ENCODE assay signal across 9 cellular contexts in the genomic region with DNA sequence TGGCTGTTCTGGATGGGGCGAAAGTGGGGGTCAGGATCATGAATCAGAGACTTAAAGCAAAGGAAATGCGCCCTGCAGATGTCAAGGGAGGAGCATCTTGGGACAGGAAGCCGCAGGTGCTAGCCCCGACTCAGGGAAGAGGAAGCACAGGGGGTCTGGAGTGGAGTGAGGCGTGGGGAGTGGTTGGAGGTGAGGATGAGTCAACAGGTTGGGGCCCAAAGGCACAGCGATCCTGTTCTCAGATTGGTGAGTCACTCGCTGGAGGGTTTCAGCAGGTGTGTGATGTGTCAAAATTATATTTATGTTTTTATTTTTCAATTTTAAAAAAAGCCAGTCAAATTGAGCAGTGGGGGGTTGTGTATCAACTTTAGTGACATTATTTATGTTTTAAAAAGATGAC. TPM values are rescaled to one million over a fixed set of nuclear protein-coding genes. Genes with fewer than 3 reads are reported as not detected.
DNase-seq lines count a peak whose midpoint lies in the region; ATAC-seq, FAIRE-seq and TF ChIP-seq lines count a peak whose summit lies in the region.
"Had no signal": no experiment of that assay in that cellular context is flagged by ENCODE, and none has a peak within 500 bp of the region (broad histone marks: within the 10 kb centered on the region; RNA-seq: fewer than 3 reads in every experiment).

No MANE protein-coding gene starts in this region.

- H3K4me1 ChIP-seq in keratinocyte (ENCODE audit: control insufficient read depth, extremely low read depth, insufficient read depth, low read length) (peaks cover 20% of the 10 kb centered on the region), Caco-2 (no peaks in the 10 kb centered on the region)

- H3K9me3 ChIP-seq in keratinocyte (ENCODE audit: control insufficient read depth, low read depth, low read length): no peaks in the 10 kb centered on the region
- H3K9me3 ChIP-seq in Caco-2: no peaks in the 10 kb centered on the region

- DNase-seq in SHP77 (lab: John Stamatoyannopoulos, UW): peak; percentile 16 to 54
- no peak for DNase-seq in SHP77 treated with DMSO at 0.1 percent for 48 hours (lab: John Stamatoyannopoulos, UW)
- peak; percentile 45 to 64 for DNase-seq in activated CD8-positive, alpha-beta memory T cell treated with anti-CD3 and anti-CD28 coated beads for 4 hours (ENCODE audit: low read depth in 2 of 2)
- peak; percentile 81 for DNase-seq in keratinocyte (ENCODE audit: low read depth, low spot score)
- DNase-seq in stimulated activated naive CD8-positive, alpha-beta T cell treated with anti-CD3 and anti-CD28 coated beads, Interleukin-15, amount 100 ng/mL, for 72 hours: peak; percentile 67 to 85
- DNase-seq in AG08396 (ENCODE audit: low spot score): no peak
- no peak for DNase-seq in Caco-2

- peak overlapping the region; percentile 46 for H3K4me2 ChIP-seq in keratinocyte (ENCODE audit: control insufficient read depth, extremely low read depth, insufficient read depth, low read depth, low read length)

- intact Hi-C loops in Caco-2 (cut with micrococcal nuclease; ENCODE audit: unreplicated experiment): no loop called here

- FAIRE-seq in keratinocyte (lab: Jason Lieb, UNC): peak; percentile 82

- dilution Hi-C loops in keratinocyte (cut with MboI; ENCODE audit: extremely low pct_ligation_motif_present, low sequenced_read_pairs): no loop called here

- H3K9me1 ChIP-seq in keratinocyte (ENCODE audit: control insufficient read depth, extremely low read depth, insufficient read depth, low read length): no peaks in the 10 kb centered on the region

- ATAC-seq in stimulated activated naive CD8-positive, alpha-beta T cell treated with anti-CD3 and anti-CD28 coated beads, Interleukin-15, amount 100 ng/mL, for 72 hours: peak; percentile 99
- no peak for ATAC-seq in GM18511 (IDR thresholded peaks at IDR 0.05; ENCODE audit: unreplicated experiment)

- H2AFZ ChIP-seq in keratinocyte (ENCODE audit: control insufficient read depth, low read length): no peak overlapping the region

- peak overlapping the region; percentile 24 for H3K27ac ChIP-seq in keratinocyte (ENCODE audit: control insufficient read depth, insufficient read depth, low read length)

- H4K20me1 ChIP-seq in keratinocyte (ENCODE audit: control insufficient read depth, extremely low read depth, insufficient read depth, low read length): no peaks in the 10 kb centered on the region

- peak overlapping the region; percentile 59 to 63 for H3K4me3 Mint-ChIP-seq in stimulated activated naive CD8-positive, alpha-beta T cell treated with anti-CD3 and anti-CD28 coated beads, Interleukin-15, amount 100 ng/mL, for 72 hours
- no peak overlapping the region for H3K4me3 Mint-ChIP-seq in Caco-2 (ENCODE audit: unreplicated experiment)

- POLR2A ChIA-PET in Caco-2 (lab: Charles Lee): no interaction called here

- no peak overlapping the region for H3K4me3 ChIP-seq in keratinocyte (ENCODE audit: control insufficient read depth in 2 of 3, extremely low read depth in 1 of 3, insufficient read depth in 2 of 3, low read depth in 1 of 3, low read length in 3 of 3)
- H3K4me3 ChIP-seq in Caco-2 (ENCODE audit: low read depth, low read length): no peak overlapping the region

- H3K36me3 Mint-ChIP-seq in Caco-2 (ENCODE audit: insufficient read depth, unreplicated experiment): no peaks in the 10 kb centered on the region

- H3K36me3 ChIP-seq in keratinocyte (ENCODE audit: control insufficient read depth in 2 of 2, extremely low read depth in 1 of 2, insufficient read depth in 2 of 2, low read length in 2 of 2): no peaks in the 10 kb centered on the region
- H3K36me3 ChIP-seq in Caco-2 (ENCODE audit: control insufficient read depth, insufficient read depth, low read length): no peaks in the 10 kb centered on the region

- no peaks in the 10 kb centered on the region for H3K27me3 Mint-ChIP-seq in stimulated activated naive CD8-positive, alpha-beta T cell treated with anti-CD3 and anti-CD28 coated beads, Interleukin-15, amount 100 ng/mL, for 72 hours
- no peaks in the 10 kb centered on the region for H3K27me3 Mint-ChIP-seq in Caco-2 (ENCODE audit: insufficient read depth, unreplicated experiment)

- TF ChIP-seq CTCF in keratinocyte (optimal IDR thresholded peaks at IDR 0.05 in 1 of 3, IDR thresholded peaks at IDR 0.05 in 1 of 3, conservative IDR thresholded peaks at IDR 0.05 in 1 of 3; ENCODE audit: extremely low read depth in 1 of 3, insufficient read depth in 2 of 3, low read length in 3 of 3) (no peak), Caco-2 (IDR thresholded peaks at IDR 0.05; ENCODE audit: insufficient read depth in 1 of 2, low read depth in 1 of 2, low read length in 1 of 2, severe bottlenecking in 1 of 2, unreplicated experiment in 1 of 2) (no peak)

- H3K9ac ChIP-seq in keratinocyte (ENCODE audit: control insufficient read depth, extremely low read depth, insufficient read depth, low read length): no peak overlapping the region

- H3K4me1 Mint-ChIP-seq in stimulated activated naive CD8-positive, alpha-beta T cell treated with anti-CD3 and anti-CD28 coated beads, Interleukin-15, amount 100 ng/mL, for 72 hours: peaks cover 40% of the 10 kb centered on the region
- H3K4me1 Mint-ChIP-seq in Caco-2 (ENCODE audit: low read depth, unreplicated experiment): no peaks in the 10 kb centered on the region

- H3K27ac Mint-ChIP-seq in stimulated activated naive CD8-positive, alpha-beta T cell treated with anti-CD3 and anti-CD28 coated beads, Interleukin-15, amount 100 ng/mL, for 72 hours: peak overlapping the region; percentile 65 to 92
- no peak overlapping the region for H3K27ac Mint-ChIP-seq in Caco-2 (ENCODE audit: unreplicated experiment)

- CTCF ChIA-PET in Caco-2 (lab: Charles Lee): no interaction called here

- H3K27me3 ChIP-seq in keratinocyte (ENCODE audit: control insufficient read depth, extremely low read depth, insufficient read depth, low read length) (no peaks in the 10 kb centered on the region), Caco-2 (replicated peaks; ENCODE audit: control insufficient read depth, insufficient read depth, low read length) (no peaks in the 10 kb centered on the region)

- H3K9me3 Mint-ChIP-seq in stimulated activated naive CD8-positive, alpha-beta T cell treated with anti-CD3 and anti-CD28 coated beads, Interleukin-15, amount 100 ng/mL, for 72 hours: no peaks in the 10 kb centered on the region
- no peaks in the 10 kb centered on the region for H3K9me3 Mint-ChIP-seq in Caco-2 (ENCODE audit: unreplicated experiment)

- no TSS peak for BruUV-seq in Caco-2 (replicated peaks; lab: Mats Ljungman, UMichigan)

- H3K79me2 ChIP-seq in keratinocyte (ENCODE audit: control insufficient read depth, insufficient read depth, low read length): no peaks in the 10 kb centered on the region

RNA-seq across cellular contexts. Expression of gene PACSIN1, which starts 19.0 kb away (rescaled TPM):
- not detected in 3 replicates for polyA plus RNA-seq in keratinocyte
- not detected for polyA plus RNA-seq in keratinocyte (2011; ENCODE audit: low read depth)
- not detected in 2 replicates for polyA plus RNA-seq in keratinocyte (2011; cell fraction: cytosol; rRNA removed)
- polyA plus RNA-seq in keratinocyte (2011; cell fraction: nucleus; rRNA removed): not detected in 2 replicates
- 0.03 TPM in 1 of 2 replicates, not detected in the other for polyA plus RNA-seq in keratinocyte (2012; ENCODE audit: low replicate concordance)
- not detected in 3 replicates for polyA minus RNA-seq in keratinocyte
- not detected for polyA minus RNA-seq in keratinocyte (2011; cell fraction: cytosol; rRNA and poly(A)+ RNA removed)
- polyA minus RNA-seq in keratinocyte (2011; cell fraction: nucleus; rRNA and poly(A)+ RNA removed): not detected in 2 replicates
- total RNA-seq in Caco-2 (2022): 3.4 and 3.7 TPM in 2 replicates
- polyA plus RNA-seq: AG04450 had no signal

RNA-seq across cellular contexts. Expression of gene RPS10, which starts 59.0 kb away (rescaled TPM):
- polyA plus RNA-seq in keratinocyte: 2,818 to 3,877 TPM (median 3,767 TPM) in 3 replicates
- polyA plus RNA-seq in keratinocyte (2011; ENCODE audit: low read depth): 257 TPM
- polyA plus RNA-seq in keratinocyte (2011; cell fraction: cytosol; rRNA removed): 4,155 and 5,101 TPM in 2 replicates
- 1,247 and 1,439 TPM in 2 replicates for polyA plus RNA-seq in keratinocyte (2011; cell fraction: nucleus; rRNA removed)
- 2,602 and 3,258 TPM in 2 replicates for polyA plus RNA-seq in keratinocyte (2012; ENCODE audit: low replicate concordance)
- polyA minus RNA-seq in keratinocyte: 1,516 to 2,301 TPM (median 2,149 TPM) in 3 replicates
- 1,259 TPM for polyA minus RNA-seq in keratinocyte (2011; cell fraction: cytosol; rRNA and poly(A)+ RNA removed)
- polyA minus RNA-seq in keratinocyte (2011; cell fraction: nucleus; rRNA and poly(A)+ RNA removed): 176 and 189 TPM in 2 replicates
- total RNA-seq in Caco-2 (2022): 1,650 and 1,752 TPM in 2 replicates

Comparison
In these comparisons a context has a peak if more than half of its experiments do, and no peak if none do; other contexts are left out.
1. DNase-seq: peak in SHP77 (2 of 2), activated CD8-positive, alpha-beta memory T cell treated with anti-CD3 and anti-CD28 coated beads for 4 hours (2 of 2), keratinocyte (single experiment) and stimulated activated naive CD8-positive, alpha-beta T cell treated with anti-CD3 and anti-CD28 coated beads, Interleukin-15, amount 100 ng/mL, for 72 hours (2 of 2); none in SHP77 treated with DMSO at 0.1 percent for 48 hours (single experiment), AG08396 (single experiment) and Caco-2 (0 of 2).